18 cellular contexts compared by ENCODE assay signal in the genomic region with DNA sequence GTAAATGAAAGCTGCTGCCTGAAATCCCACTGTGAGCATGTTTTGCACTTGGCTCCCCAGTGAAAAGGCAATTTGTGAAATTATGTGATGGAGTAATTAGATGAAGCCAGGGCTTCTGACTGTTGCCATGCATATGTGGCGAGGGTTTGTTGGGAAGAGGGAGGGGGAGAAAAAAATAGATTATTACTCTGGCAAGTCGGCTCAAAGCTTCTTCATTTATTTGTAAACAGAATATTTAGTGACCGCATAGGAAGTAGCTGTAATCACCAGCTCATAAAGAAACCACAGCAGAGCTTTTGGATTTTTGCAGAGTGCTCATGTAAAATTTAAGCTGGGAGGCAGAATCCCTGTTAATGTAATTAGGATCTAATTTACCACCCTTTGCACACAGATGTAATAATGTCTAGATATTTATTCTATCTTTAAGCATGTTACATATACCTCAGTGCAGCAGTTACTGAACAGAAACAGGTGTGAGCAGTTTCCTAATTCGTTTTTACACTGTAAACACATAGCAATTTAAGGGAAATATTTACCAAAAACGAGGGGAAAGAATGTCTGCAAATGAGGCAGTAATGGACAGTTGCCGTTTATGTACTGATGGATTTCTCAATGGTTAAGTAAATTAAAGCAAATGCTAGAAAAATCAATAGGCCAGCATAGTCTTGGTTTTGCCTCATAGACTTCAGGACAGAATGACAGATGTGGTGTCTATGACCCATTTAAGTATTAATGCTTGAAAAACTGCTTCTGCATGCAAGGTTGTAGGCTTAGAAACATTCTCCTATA.
"Had no signal": no experiment of that assay in that cellular context is flagged by ENCODE, and none has a peak within 500 bp of the region (broad histone marks: within the 10 kb centered on the region; RNA-seq: fewer than 3 reads in every experiment).

No MANE protein-coding gene starts in this region.

- H3K27me3 Mint-ChIP-seq: activated CD4-positive, alpha-beta T cell treated with anti-CD3 and anti-CD28 coated beads, Interleukin-2, amount 10 ng/mL, durations not matched to agents 7 days and 5 days; activated naive CD4-positive, alpha-beta T cell treated with anti-CD3 and anti-CD28 coated beads, Interleukin-2, amount 10 ng/mL, durations not matched to agents 7 days and 5 days had no signal

- H3K27me3 ChIP-seq: adrenal gland, colonic mucosa, heart right ventricle, upper lobe of right lung had no signal

- H3K4me1 Mint-ChIP-seq: activated CD4-positive, alpha-beta T cell treated with anti-CD3 and anti-CD28 coated beads, Interleukin-2, amount 10 ng/mL, durations not matched to agents 7 days and 5 days; activated naive CD4-positive, alpha-beta T cell treated with anti-CD3 and anti-CD28 coated beads, Interleukin-2, amount 10 ng/mL, durations not matched to agents 7 days and 5 days had no signal

- H3K27ac ChIP-seq: adrenal gland, colonic mucosa, heart right ventricle, left ventricle myocardium inferior, psoas muscle, upper lobe of right lung had no signal

- H3K27ac Mint-ChIP-seq: activated CD4-positive, alpha-beta T cell treated with anti-CD3 and anti-CD28 coated beads, Interleukin-2, amount 10 ng/mL, durations not matched to agents 7 days and 5 days; activated naive CD4-positive, alpha-beta T cell treated with anti-CD3 and anti-CD28 coated beads, Interleukin-2, amount 10 ng/mL, durations not matched to agents 7 days and 5 days; activated T-helper 2 cell treated with anti-CD3 and anti-CD28 coated beads, Interferon-gamma antibody, Interleukin-2, Interleukin-4, amounts not matched to agents 10 μg/mL and 5 μg/mL and 100 μg/mL, durations not matched to agents 14 hours and 24 hours and 36 hours; T-helper 17 cell had no signal

- H3K4me3 Mint-ChIP-seq: activated CD4-positive, alpha-beta T cell treated with anti-CD3 and anti-CD28 coated beads, Interleukin-2, amount 10 ng/mL, durations not matched to agents 7 days and 5 days; activated naive CD4-positive, alpha-beta T cell treated with anti-CD3 and anti-CD28 coated beads, Interleukin-2, amount 10 ng/mL, durations not matched to agents 7 days and 5 days; T-helper 17 cell had no signal

- ATAC-seq: heart right ventricle, psoas muscle, T-helper 17 cell, upper lobe of right lung had no signal

- H3K9me3 Mint-ChIP-seq: activated CD4-positive, alpha-beta T cell treated with anti-CD3 and anti-CD28 coated beads, Interleukin-2, amount 10 ng/mL, durations not matched to agents 7 days and 5 days; activated naive CD4-positive, alpha-beta T cell treated with anti-CD3 and anti-CD28 coated beads, Interleukin-2, amount 10 ng/mL, durations not matched to agents 7 days and 5 days; activated T-helper 2 cell treated with anti-CD3 and anti-CD28 coated beads, Interferon-gamma antibody, Interleukin-2, Interleukin-4, amounts not matched to agents 10 μg/mL and 5 μg/mL and 100 μg/mL, durations not matched to agents 14 hours and 24 hours and 36 hours had no signal

- H3K4me1 ChIP-seq: colonic mucosa, psoas muscle had no signal

- H3K4me3 ChIP-seq: adrenal gland, colonic mucosa, heart right ventricle, left ventricle myocardium inferior, psoas muscle, upper lobe of right lung had no signal

- DNase-seq: activated CD4-positive, alpha-beta T cell treated with anti-CD3 and anti-CD28 coated beads, Interleukin-2, amount 10 ng/mL, durations not matched to agents 7 days and 5 days; activated CD4-positive, CD25-positive, alpha-beta regulatory T cell; activated naive CD4-positive, alpha-beta T cell treated with anti-CD3 and anti-CD28 coated beads, Interleukin-2, amount 10 ng/mL, durations not matched to agents 7 days and 5 days; adrenal gland; caudate nucleus; colonic mucosa; foreskin melanocyte; heart right ventricle; islet precursor cell; left ventricle myocardium inferior; midbrain; nucleus accumbens; psoas muscle; stimulated activated CD4-positive, alpha-beta T cell treated with anti-CD3 and anti-CD28 coated beads, Interleukin-2, amount 100 ng/mL, for 48 hours; stimulated activated naive CD4-positive, alpha-beta T cell treated with Interleukin-2 at 50 U/mL for 16 hours; T-helper 17 cell; upper lobe of right lung had no signal

- H3K9me3 ChIP-seq: adrenal gland, colonic mucosa, heart right ventricle, left ventricle myocardium inferior, psoas muscle, upper lobe of right lung had no signal

- H3K36me3 Mint-ChIP-seq: activated naive CD4-positive, alpha-beta T cell treated with anti-CD3 and anti-CD28 coated beads, Interleukin-2, amount 10 ng/mL, durations not matched to agents 7 days and 5 days had no signal

- H3K36me3 ChIP-seq: adrenal gland, colonic mucosa, heart right ventricle, left ventricle myocardium inferior, upper lobe of right lung had no signal
